In genomic region chr12:9673404-9674225, GRCh38 we compare ENCODE assay signal across 1 cellular context.
TF ChIP-seq lines count a peak whose summit lies in the region.

No MANE protein-coding gene starts in this region.

TF ChIP-seq in WTC11, 78 proteins besides CTCF, POLR2A, EP300 and RAD21 (continued from another document):
- TF ChIP-seq CDX4 (CRISPR knock-in tag; IDR thresholded peaks at IDR 0.05; ENCODE audit: borderline replicate concordance) (no peak), EMX1 (CRISPR knock-in tag; IDR thresholded peaks at IDR 0.05) (no peak), SOX15 (CRISPR knock-in tag; IDR thresholded peaks at IDR 0.05) (no peak), MAX (CRISPR knock-in tag; IDR thresholded peaks at IDR 0.05) (no peak), MYBL2 (CRISPR knock-in tag; IDR thresholded peaks at IDR 0.05) (no peak), PREB (CRISPR knock-in tag; IDR thresholded peaks at IDR 0.05; ENCODE audit: borderline replicate concordance) (no peak), ZNF219 (CRISPR knock-in tag; IDR thresholded peaks at IDR 0.05; ENCODE audit: borderline replicate concordance) (no peak), RELA (CRISPR knock-in tag; IDR thresholded peaks at IDR 0.05; ENCODE audit: borderline replicate concordance) (no peak), GABPB1 (CRISPR knock-in tag; IDR thresholded peaks at IDR 0.05) (no peak), TEAD4 (CRISPR knock-in tag; IDR thresholded peaks at IDR 0.05) (no peak), FOXJ3 (CRISPR knock-in tag; IDR thresholded peaks at IDR 0.05; ENCODE audit: borderline replicate concordance) (no peak), HMGA2 (CRISPR knock-in tag; IDR thresholded peaks at IDR 0.05) (no peak), SMAD4 (CRISPR knock-in tag; IDR thresholded peaks at IDR 0.05) (no peak)
TF ChIP-seq in WTC11: peak in this region for 0.
